In the genomic region with DNA sequence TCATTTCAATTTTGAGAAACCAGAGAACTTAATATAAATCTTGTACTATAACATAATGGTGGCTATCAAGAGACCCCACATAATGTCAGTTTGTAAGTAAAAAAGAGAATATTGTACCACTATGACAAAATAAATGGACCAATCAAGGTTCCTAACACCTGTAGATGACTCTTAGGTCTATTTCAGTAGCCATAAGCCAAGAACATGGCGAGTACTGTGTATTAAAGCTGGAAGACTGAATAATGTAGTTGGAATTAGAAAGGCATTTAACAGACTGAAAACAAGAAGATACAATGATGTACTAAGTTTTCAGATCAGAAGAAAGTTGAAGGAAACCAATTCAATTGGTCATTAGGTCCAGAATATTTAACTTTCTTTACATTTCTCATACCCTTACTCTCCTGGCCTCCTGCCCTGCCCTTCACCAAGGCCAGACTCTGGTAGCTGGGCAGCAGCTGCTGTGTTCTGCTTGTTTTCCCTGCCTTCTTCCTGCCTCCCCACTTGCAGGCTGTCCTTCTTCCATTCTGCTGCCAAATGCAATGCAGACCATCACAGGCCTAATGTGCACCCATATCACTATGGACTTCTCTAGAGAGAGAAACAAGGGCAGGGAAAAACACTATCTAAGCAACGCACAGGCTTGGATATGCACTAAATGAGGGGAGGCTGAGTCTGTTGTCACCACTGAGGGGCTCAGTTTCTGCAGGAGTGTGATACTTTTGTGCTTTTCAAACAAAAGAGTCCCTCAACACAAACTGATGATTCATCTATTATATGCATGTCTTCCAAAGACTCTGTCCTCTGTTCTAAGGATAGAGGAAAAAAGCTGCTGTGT, we compare ENCODE assay signal across 17 cellular contexts.
DNase-seq lines count a peak whose midpoint lies in the region; TF ChIP-seq lines count a peak whose summit lies in the region.
"Had no signal": no experiment of that assay in that cellular context is flagged by ENCODE, and none has a peak within 500 bp of the region (broad histone marks: within the 10 kb centered on the region; RNA-seq: fewer than 3 reads in every experiment).

No MANE protein-coding gene starts in this region.

- peaks cover 83% of the 10 kb centered on the region for H3K4me1 Mint-ChIP-seq in osteocyte (ENCODE audit: unreplicated experiment)

- H3K36me3 ChIP-seq in cardiac muscle cell, result no peaks in the 10 kb centered on the region
- H3K36me3 ChIP-seq: lower lobe of right lung, stomach had no signal

- peak; percentile 18 for DNase-seq in Jurkat, Clone E6-1 (ENCODE audit: low read depth, low spot score)
- DNase-seq in cardiac muscle cell (ENCODE audit: low read depth in 1 of 2, low spot score in 1 of 2) (no peak), osteocyte (ENCODE audit: extremely low spot score, unreplicated experiment) (no peak), NK-92 (lab: John Stamatoyannopoulos, UW; ENCODE audit: unreplicated experiment) (no peak), NCI-H1417 (lab: John Stamatoyannopoulos, UW) (no peak), NCI-H146 (lab: John Stamatoyannopoulos, UW) (no peak)
- no peak for DNase-seq in stimulated activated CD4-positive, alpha-beta T cell treated with anti-CD3 and anti-CD28 coated beads, Interleukin-15, amount 100 ng/mL, for 24 hours
- DNase-seq: activated CD8-positive, alpha-beta T cell treated with anti-CD3 and anti-CD28 coated beads, Interleukin-2, amount 10 ng/mL, durations not matched to agents 7 days and 5 days; amniotic stem cell; H7; lower lobe of right lung; NCI-H1092 treated with DMSO at 0.1 percent for 48 hours; small intestine; stomach had no signal

- peak overlapping the region; percentile 82 for H3K27ac Mint-ChIP-seq in osteocyte (ENCODE audit: unreplicated experiment)
- H3K27ac Mint-ChIP-seq: activated CD8-positive, alpha-beta T cell treated with anti-CD3 and anti-CD28 coated beads, Interleukin-2, amount 10 ng/mL, durations not matched to agents 7 days and 5 days; activated T-helper 2 cell treated with anti-CD3 and anti-CD28 coated beads, Interferon-gamma antibody, Interleukin-2, Interleukin-4, amounts not matched to agents 10 μg/mL and 5 μg/mL and 100 μg/mL, durations not matched to agents 14 hours and 24 hours and 36 hours; dendritic cell treated with granulocyte-macrophage colony-stimulating factor and Interleukin-4, amounts not matched to agents 40 ng/mL and 50 ng/mL, for 4 days had no signal

- TF ChIP-seq CTCF in VCaP (conservative IDR thresholded peaks at IDR 0.05), result no peak
- TF ChIP-seq CTCF in cardiac muscle cell (IDR thresholded peaks at IDR 0.05; ENCODE audit: low read depth, low read length), result no peak
- no peak for TF ChIP-seq CTCF in osteocyte (IDR thresholded peaks at IDR 0.05)

- peaks cover 20% of the 10 kb centered on the region for H3K4me1 ChIP-seq in cardiac muscle cell (ENCODE audit: low read depth)

- no peaks in the 10 kb centered on the region for H3K27me3 Mint-ChIP-seq in osteocyte (ENCODE audit: unreplicated experiment)

- H3K9me3 Mint-ChIP-seq in osteocyte (ENCODE audit: unreplicated experiment), result no peaks in the 10 kb centered on the region
- H3K9me3 Mint-ChIP-seq: activated T-helper 2 cell treated with anti-CD3 and anti-CD28 coated beads, Interferon-gamma antibody, Interleukin-2, Interleukin-4, amounts not matched to agents 10 μg/mL and 5 μg/mL and 100 μg/mL, durations not matched to agents 14 hours and 24 hours and 36 hours; dendritic cell treated with granulocyte-macrophage colony-stimulating factor and Interleukin-4, amounts not matched to agents 40 ng/mL and 50 ng/mL, for 4 days had no signal

- H3K27ac ChIP-seq in VCaP, result 0 out of 2 replicates have a peak overlapping the region, but pooled peaks have one; percentile 1
- H3K27ac ChIP-seq in cardiac muscle cell, result peak overlapping the region; percentile 47
- H3K27ac ChIP-seq: lower lobe of right lung, stomach had no signal

- no peaks in the 10 kb centered on the region for H3K27me3 ChIP-seq in cardiac muscle cell
- H3K27me3 ChIP-seq: stomach had no signal

- no peak overlapping the region for H3K4me3 ChIP-seq in Jurkat, Clone E6-1 (ENCODE audit: low read length)
- H3K4me3 ChIP-seq in cardiac muscle cell, result no peak overlapping the region
- H3K4me3 ChIP-seq: lower lobe of right lung, stomach had no signal

- no peaks in the 10 kb centered on the region for H3K9me3 ChIP-seq in cardiac muscle cell (ENCODE audit: low read depth)
- H3K9me3 ChIP-seq: lower lobe of right lung, stomach had no signal

- H3K4me3 Mint-ChIP-seq in osteocyte (ENCODE audit: unreplicated experiment), result no peak overlapping the region
- H3K4me3 Mint-ChIP-seq: activated CD8-positive, alpha-beta T cell treated with anti-CD3 and anti-CD28 coated beads, Interleukin-2, amount 10 ng/mL, durations not matched to agents 7 days and 5 days; dendritic cell treated with granulocyte-macrophage colony-stimulating factor and Interleukin-4, amounts not matched to agents 40 ng/mL and 50 ng/mL, for 4 days had no signal

- H3K36me3 Mint-ChIP-seq in osteocyte (ENCODE audit: unreplicated experiment), result peaks cover 14% of the 10 kb centered on the region
